In genomic region chr3:179375091-179375999, GRCh38 we compare ENCODE assay signal across 29 cellular contexts.
"Had no signal": no experiment of that assay in that cellular context is flagged by ENCODE, and none has a peak within 500 bp of the region (broad histone marks: within the 10 kb centered on the region; RNA-seq: fewer than 3 reads in every experiment).

No MANE protein-coding gene starts in this region.

- FAIRE-seq: endometrium, endothelial cell of umbilical vein had no signal

- H3K4me1 ChIP-seq: ascending aorta, breast epithelium, colonic mucosa, heart left ventricle had no signal

- DNase-seq: activated CD4-positive, alpha-beta memory T cell treated with anti-CD3 and anti-CD28 coated beads, Interleukin-2, amount 10 ng/mL, durations not matched to agents 7 days and 5 days; activated CD4-positive, alpha-beta T cell treated with anti-CD3 and anti-CD28 coated beads for 36 hours; activated CD4-positive, alpha-beta T cell treated with anti-CD3 and anti-CD28 coated beads, Interleukin-2, amount 10 ng/mL, durations not matched to agents 7 days and 5 days; activated CD4-positive, alpha-beta T cell treated with anti-CD3 and anti-CD28 coated beads, Interleukin-2, amount 50 U/mL, for 4 hours; activated CD4-positive, CD25-positive, alpha-beta regulatory T cell; activated CD4-positive, CD25-positive, alpha-beta regulatory T cell treated with anti-CD3 and anti-CD28 coated beads, Interleukin-2, amount 50 U/mL, for 72 hours; activated effector memory CD4-positive, alpha-beta T cell treated with anti-CD3 and anti-CD28 coated beads, Interleukin-2, amount 50 U/mL, for 16 hours; activated naive CD4-positive, alpha-beta T cell; activated naive CD4-positive, alpha-beta T cell treated with anti-CD3 and anti-CD28 coated beads, Interleukin-2, amount 10 ng/mL, durations not matched to agents 7 days and 5 days; activated naive CD8-positive, alpha-beta T cell treated with anti-CD3 and anti-CD28 coated beads, Interleukin-2, amount 10 ng/mL, durations not matched to agents 7 days and 5 days; activated T-cell treated with anti-CD3 and anti-CD28 coated beads, Interleukin-2, amount 50 U/mL, for 48 hours; central memory CD4-positive, alpha-beta T cell; cerebellar nuclear complex; colonic mucosa; effector CD8-positive, alpha-beta T cell; foreskin fibroblast; glutamatergic neuron; heart left ventricle; T-helper 1 cell; T-helper 17 cell; T1000 had no signal

- ATAC-seq: activated CD4-positive, alpha-beta T cell treated with anti-CD3 and anti-CD28 coated beads for 36 hours; activated naive CD4-positive, alpha-beta T cell treated with anti-CD3 and anti-CD28 coated beads, Interleukin-2, amount 50 U/mL, for 72 hours; esophagus mucosa; heart left ventricle; T-helper 17 cell had no signal

- H3K27me3 ChIP-seq: ascending aorta, breast epithelium, cardiac muscle cell, colonic mucosa, heart left ventricle had no signal

- H3K36me3 ChIP-seq: breast epithelium, colonic mucosa had no signal

- H3K27ac ChIP-seq: ascending aorta, breast epithelium, cardiac muscle cell, colonic mucosa, epithelial cell of prostate, heart left ventricle had no signal

- H3K4me3 ChIP-seq: ascending aorta, breast epithelium, cardiac muscle cell, colonic mucosa, heart left ventricle had no signal

- H3K9me3 ChIP-seq: ascending aorta, breast epithelium, colonic mucosa, heart left ventricle had no signal
